In the genomic region with DNA sequence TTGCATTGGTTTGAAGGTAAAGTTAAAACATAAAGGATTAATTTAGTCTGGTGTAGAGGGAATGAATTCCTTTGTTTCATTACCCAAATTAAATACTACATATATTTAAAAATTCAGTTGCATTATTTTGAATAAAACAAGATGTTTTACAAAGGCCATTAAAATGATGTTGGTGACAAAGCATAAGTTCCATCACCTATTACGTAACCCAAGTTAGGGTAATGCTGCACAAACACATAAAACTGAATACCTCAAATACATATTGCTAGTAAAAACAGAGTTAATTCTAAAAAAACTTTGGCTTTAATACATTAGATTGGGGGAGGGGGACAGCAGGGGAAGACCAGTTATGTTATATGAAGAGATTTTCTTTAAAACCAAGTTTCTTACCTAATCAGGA, we compare ENCODE assay signal across 8 cellular contexts.
"Had no signal": no experiment of that assay in that cellular context is flagged by ENCODE, and none has a peak within 500 bp of the region (broad histone marks: within the 10 kb centered on the region; RNA-seq: fewer than 3 reads in every experiment).

No MANE protein-coding gene starts in this region.

- H3K36me3 ChIP-seq: HAP-1 had no signal

- H3K9me3 ChIP-seq: HAP-1 had no signal

- FAIRE-seq: HTR-8/SVneo, K562 had no signal

- H3K4me1 ChIP-seq: HAP-1 had no signal

- H3K9ac ChIP-seq: GM23248 had no signal

- ATAC-seq: HCT116, K562 had no signal

- DNase-seq: GM23248, GOT3, H7, KG1 had no signal

- H2AFZ ChIP-seq: GM23248 had no signal

- H3K4me3 ChIP-seq: GM23248, HAP-1, K562 had no signal

- H3K27ac ChIP-seq: GM23248 had no signal
